In the genomic region with DNA sequence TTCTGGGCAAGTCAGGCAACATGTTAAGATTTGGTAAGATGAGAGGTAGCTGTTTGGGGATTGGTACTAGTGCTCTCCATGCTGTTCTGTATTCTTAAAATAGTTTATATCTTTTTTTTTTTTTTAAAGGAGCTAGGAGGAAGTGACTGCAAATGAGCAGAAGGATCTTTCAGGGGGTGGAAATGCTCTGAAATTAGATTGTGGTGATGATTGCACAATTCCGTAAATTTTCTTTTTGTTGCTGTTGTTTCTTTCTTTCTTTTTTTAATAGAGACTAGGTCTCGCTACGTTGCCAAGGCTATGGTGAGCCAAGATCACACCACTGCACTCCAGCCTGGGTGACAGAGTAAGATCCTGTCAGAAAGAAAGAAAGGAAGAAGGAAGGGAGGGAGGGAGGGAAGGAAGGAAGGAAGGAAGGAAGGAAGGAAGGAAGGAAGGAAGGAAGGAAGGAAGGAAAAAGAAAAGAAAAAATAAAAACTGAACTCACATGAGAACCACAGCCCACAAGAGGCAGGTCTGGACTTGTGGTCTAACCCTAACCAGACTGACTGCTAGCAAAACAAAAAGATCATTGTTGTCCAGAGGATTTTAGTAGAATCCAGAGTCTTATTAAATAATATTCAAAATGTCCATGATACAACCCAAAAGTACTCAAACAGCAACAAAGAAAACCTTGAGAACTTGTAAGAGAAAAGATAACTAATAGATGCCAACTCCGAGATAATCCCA, we compare ENCODE assay signal across 12 cellular contexts. TPM values are rescaled to one million over a fixed set of nuclear protein-coding genes. Genes with fewer than 3 reads are reported as not detected.
A peak's percentile ranks its signal among the peaks of the same experiment; 100 is the strongest.
DNase-seq lines count a peak whose midpoint lies in the region; ATAC-seq, FAIRE-seq and TF ChIP-seq lines count a peak whose summit lies in the region.
"Had no signal": no experiment of that assay in that cellular context is flagged by ENCODE, and none has a peak within 500 bp of the region (broad histone marks: within the 10 kb centered on the region; RNA-seq: fewer than 3 reads in every experiment).

No MANE protein-coding gene starts in this region.

- H3K4me1 ChIP-seq in A549: peaks cover 39% of the 10 kb centered on the region
- peaks cover 0 to 7% (median 0%) of the 10 kb centered on the region in 3 donors for H3K4me1 ChIP-seq in gastroesophageal sphincter
- H3K4me1 ChIP-seq: body of pancreas had no signal

- H3K4me3 Mint-ChIP-seq in IgD-negative memory B cell: peak overlapping the region; percentile 19 to 83 (median 56)
- H3K4me3 Mint-ChIP-seq in activated T-helper 17 cell treated with anti-CD3 and anti-CD28 coated beads, Interleukin-2, amount 50 U/mL, for 72 hours: peak overlapping the region; percentile 96

- no peaks in the 10 kb centered on the region for H3K27me3 Mint-ChIP-seq in IgD-negative memory B cell
- H3K27me3 Mint-ChIP-seq in activated T-helper 17 cell treated with anti-CD3 and anti-CD28 coated beads, Interleukin-2, amount 50 U/mL, for 72 hours: no peaks in the 10 kb centered on the region

- 79% methylated on average over 4 of the region's 4 CpGs for WGBS in A549 (ENCODE audit: missing lambda C conversion rate)
- 51 to 65% methylated on average over 3 to 4 of the region's 4 CpGs for WGBS in gastroesophageal sphincter (ENCODE audit: low coverage in 1 of 2), 2 donors

- peaks cover 2% of the 10 kb centered on the region for H3K36me3 Mint-ChIP-seq in IgD-negative memory B cell
- H3K36me3 Mint-ChIP-seq in activated T-helper 17 cell treated with anti-CD3 and anti-CD28 coated beads, Interleukin-2, amount 50 U/mL, for 72 hours (ENCODE audit: low read depth): peaks cover 30% of the 10 kb centered on the region

- ATAC-seq in A549: no peak
- no peak for ATAC-seq in activated T-helper 17 cell treated with anti-CD3 and anti-CD28 coated beads, Interleukin-2, amount 50 U/mL, for 72 hours (replicated peaks)
- ATAC-seq in HG03139 (IDR thresholded peaks at IDR 0.05; ENCODE audit: unreplicated experiment): no peak
- ATAC-seq in gastroesophageal sphincter: no peak
- no peak for ATAC-seq in GM18498 (IDR thresholded peaks at IDR 0.05; ENCODE audit: unreplicated experiment)
- ATAC-seq: body of pancreas, left colon had no signal

- CTCF ChIA-PET in A549 (lab: Yijun Ruan, JAX): interaction anchor here (2.6 kb wide), 1 partner anchor 14 kb away, joined by 14 read pairs; no protein-coding TSS in a partner anchor

- peaks cover 0 to 2% (median 0%) of the 10 kb centered on the region in 3 donors for H3K9me3 Mint-ChIP-seq in IgD-negative memory B cell
- H3K9me3 Mint-ChIP-seq in activated T-helper 17 cell treated with anti-CD3 and anti-CD28 coated beads, Interleukin-2, amount 50 U/mL, for 72 hours: no peaks in the 10 kb centered on the region

- no peaks in the 10 kb centered on the region for H3K36me3 ChIP-seq in gastroesophageal sphincter

- TF ChIP-seq EP300 in A549 (IDR thresholded peaks at IDR 0.05): no peak
- TF ChIP-seq EP300 in gastroesophageal sphincter (IDR thresholded peaks at IDR 0.05): no peak

- peak overlapping the region; percentile 77 to 90 (median 88) for H3K27ac Mint-ChIP-seq in IgD-negative memory B cell
- peak overlapping the region; percentile 88 for H3K27ac Mint-ChIP-seq in activated T-helper 17 cell treated with anti-CD3 and anti-CD28 coated beads, Interleukin-2, amount 50 U/mL, for 72 hours

- no peak for TF ChIP-seq POLR2A in A549 (IDR thresholded peaks at IDR 0.05; ENCODE audit: low read length)
- no peak for TF ChIP-seq POLR2A in gastroesophageal sphincter (IDR thresholded peaks at IDR 0.05)

- peaks cover 46 to 69% (median 64%) of the 10 kb centered on the region in 3 donors for H3K4me1 Mint-ChIP-seq in IgD-negative memory B cell
- peaks cover 65% of the 10 kb centered on the region for H3K4me1 Mint-ChIP-seq in activated T-helper 17 cell treated with anti-CD3 and anti-CD28 coated beads, Interleukin-2, amount 50 U/mL, for 72 hours

- no peak for TF ChIP-seq CTCF in A549 (IDR thresholded peaks at IDR 0.05)
- TF ChIP-seq CTCF in gastroesophageal sphincter (IDR thresholded peaks at IDR 0.05): no peak

- H3K4me2 ChIP-seq in A549: no peak overlapping the region

- TF ChIP-seq RAD21 in A549 (conservative IDR thresholded peaks at IDR 0.05 in 1 of 2, IDR thresholded peaks at IDR 0.05 in 1 of 2): no peak

- no peak overlapping the region for H3K4me3 ChIP-seq in A549
- H3K4me3 ChIP-seq in gastroesophageal sphincter: no peak overlapping the region
- H3K4me3 ChIP-seq: body of pancreas had no signal

- H3K27ac ChIP-seq in A549 (peak overlapping the region; percentile 26 to 98; a peak in 4 of 6 replicates), gastroesophageal sphincter (peak overlapping the region in 1 of 4 donors; percentile 37)

- H3K27me3 ChIP-seq in gastroesophageal sphincter: peaks cover 56% of the 10 kb centered on the region

- H3K9me3 ChIP-seq in A549 (no peaks in the 10 kb centered on the region), gastroesophageal sphincter (peaks cover 0 to 5% (median 0%) of the 10 kb centered on the region in 3 donors)
- H3K9me3 ChIP-seq: body of pancreas had no signal

- no peak for FAIRE-seq in A549 (lab: Jason Lieb, UNC)

- DNase-seq in A549 (ENCODE audit: low read depth in 1 of 2, low spot score in 1 of 2) (no peak), hepatic stellate cell (ENCODE audit: low spot score) (peak; percentile 36), NCI-H2227 treated with DMSO at 0.1 percent for 48 hours (lab: John Stamatoyannopoulos, UW) (no peak)
- DNase-seq: body of pancreas; left colon; SHP77; stimulated activated CD4-positive, alpha-beta T cell treated with anti-CD3 and anti-CD28 coated beads, Interleukin-4, amount 100 ng/mL, for 24 hours had no signal

- POLR2A ChIA-PET in A549 (lab: Yijun Ruan, JAX): no interaction called here

TF ChIP-seq in A549, 52 proteins besides CTCF, POLR2A, EP300 and RAD21:
- TF ChIP-seq KDM5A (IDR thresholded peaks at IDR 0.05): no peak
- no peak for TF ChIP-seq CBX2 (IDR thresholded peaks at IDR 0.05; ENCODE audit: borderline replicate concordance, low read depth)
- TF ChIP-seq ZNF302 (CRISPR knock-in tag; IDR thresholded peaks at IDR 0.05): no peak
- no peak for TF ChIP-seq KDM1A (IDR thresholded peaks at IDR 0.05; ENCODE audit: low read depth)
- TF ChIP-seq CBX8 (IDR thresholded peaks at IDR 0.05): no peak
- TF ChIP-seq HOXA7 (CRISPR knock-in tag; IDR thresholded peaks at IDR 0.05): no peak
- no peak for TF ChIP-seq JUNB (IDR thresholded peaks at IDR 0.05)

RNA-seq across cellular contexts. Expression of a gene that starts 4.5 kb away (rescaled TPM):
- polyA plus RNA-seq in A549 (2011; rRNA removed) (0.59 and 0.62 TPM in 2 replicates), A549 (2017; fragmentation: RNase III; extraction: RNeasy Plus Mini Kit Qiagen cat#74134 plus additional on column Dnase treatment) (0.34 to 0.54 TPM (median 0.46 TPM) in 3 replicates), IgD-negative memory B cell (294 TPM)
- polyA plus RNA-seq in A549 (2012; cell fraction: cytosol; rRNA removed): 0.27 and 0.32 TPM in 2 replicates
- polyA plus RNA-seq in A549 (2012; cell fraction: nucleus; rRNA removed): 0.65 and 1.1 TPM in 2 replicates
- 0.29 and 1.1 TPM in 2 replicates for polyA minus RNA-seq in A549 (2011; rRNA and poly(A)+ RNA removed)
- 100 to 1,000 TPM; 240 to 302 TPM for total RNA-seq in activated T-helper 17 cell treated with anti-CD3 and anti-CD28 coated beads, Interleukin-2, amount 50 U/mL, for 72 hours
- total RNA-seq in gastroesophageal sphincter: 100 to 1,000 TPM in 1 of 4 donors, 10 to 100 TPM in 3; 10.4 to 112 (median 41.4) TPM

RNA-seq across cellular contexts. Expression of a gene that starts 14.6 kb away (rescaled TPM):
- polyA plus RNA-seq in A549 (2011; rRNA removed) (12.7 and 26.9 TPM in 2 replicates), A549 (2017; fragmentation: RNase III; extraction: RNeasy Plus Mini Kit Qiagen cat#74134 plus additional on column Dnase treatment) (40.4 to 43.1 TPM (median 40.6 TPM) in 3 replicates), IgD-negative memory B cell (12.3 TPM)
- polyA plus RNA-seq in A549 (2012; cell fraction: cytosol; rRNA removed): 46.9 and 53.8 TPM in 2 replicates
- 34.0 and 36.1 TPM in 2 replicates for polyA plus RNA-seq in A549 (2012; cell fraction: nucleus; rRNA removed)
- polyA minus RNA-seq in A549 (2011; rRNA and poly(A)+ RNA removed): 6.0 and 9.4 TPM in 2 replicates
- total RNA-seq in activated T-helper 17 cell treated with anti-CD3 and anti-CD28 coated beads, Interleukin-2, amount 50 U/mL, for 72 hours: 10 to 100 TPM; 28.6 to 56.7 TPM
- 10 to 100 TPM; 15.7 to 53.9 (median 36.4) TPM for total RNA-seq in gastroesophageal sphincter

RNA-seq across cellular contexts. Expression of a gene that starts 51.7 kb away (rescaled TPM):
- polyA plus RNA-seq in A549 (2011; rRNA removed) (97.6 and 99.4 TPM in 2 replicates), A549 (2017; fragmentation: RNase III; extraction: RNeasy Plus Mini Kit Qiagen cat#74134 plus additional on column Dnase treatment) (93.2 to 103 TPM (median 98.7 TPM) in 3 replicates), IgD-negative memory B cell (44.7 TPM)
- 49.3 and 65.6 TPM in 2 replicates for polyA plus RNA-seq in A549 (2012; cell fraction: cytosol; rRNA removed)
- polyA plus RNA-seq in A549 (2012; cell fraction: nucleus; rRNA removed): 52.1 and 60.9 TPM in 2 replicates
- 51.4 and 52.1 TPM in 2 replicates for polyA minus RNA-seq in A549 (2011; rRNA and poly(A)+ RNA removed)
- 10 to 100 TPM; 76.5 to 78.8 TPM for total RNA-seq in activated T-helper 17 cell treated with anti-CD3 and anti-CD28 coated beads, Interleukin-2, amount 50 U/mL, for 72 hours
- total RNA-seq in gastroesophageal sphincter: 100 to 1,000 TPM; 217 to 419 (median 313) TPM
